20 cellular contexts compared by ENCODE assay signal in the genomic region with DNA sequence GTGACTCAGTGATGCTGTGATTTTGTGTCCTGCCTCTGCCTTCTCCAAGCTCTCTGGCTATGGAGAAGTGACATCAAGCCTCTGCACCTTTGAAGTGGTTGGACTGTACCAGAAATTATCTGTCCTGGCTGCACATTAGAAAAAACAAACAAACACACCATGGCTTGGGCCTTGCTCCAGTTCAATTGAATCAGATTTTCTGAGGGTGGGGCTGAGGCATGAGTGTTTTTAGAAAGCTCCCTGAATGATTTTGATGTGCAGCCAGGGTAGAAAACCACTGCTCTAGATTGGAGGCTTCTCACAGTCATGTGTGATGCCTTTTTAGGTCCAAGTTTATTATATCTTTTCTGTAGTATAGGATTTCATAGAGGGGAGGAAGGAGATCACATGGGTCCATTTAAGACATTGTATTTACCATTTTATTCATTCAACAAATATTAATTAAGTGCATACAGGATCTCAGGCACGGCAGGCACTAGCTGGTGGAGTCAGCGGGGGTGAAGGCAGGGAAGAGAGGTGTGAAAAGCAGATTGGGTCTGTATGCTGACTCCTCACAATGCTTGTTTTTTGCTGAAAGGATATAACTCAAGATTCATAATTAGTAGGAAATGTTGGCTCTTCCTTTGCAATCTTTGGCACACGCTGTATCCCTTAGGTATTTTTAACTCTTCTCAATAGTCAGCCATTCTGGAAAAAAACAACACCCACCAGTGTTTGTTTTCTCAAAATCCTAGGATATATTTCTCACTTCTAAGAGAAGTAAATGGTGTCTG. TPM values are rescaled to one million over a fixed set of nuclear protein-coding genes. Genes with fewer than 3 reads are reported as not detected.
A peak's percentile ranks its signal among the peaks of the same experiment; 100 is the strongest.
DNase-seq lines count a peak whose midpoint lies in the region; ATAC-seq, FAIRE-seq and TF ChIP-seq lines count a peak whose summit lies in the region.
"Had no signal": no experiment of that assay in that cellular context is flagged by ENCODE, and none has a peak within 500 bp of the region (broad histone marks: within the 10 kb centered on the region; RNA-seq: fewer than 3 reads in every experiment).

No MANE protein-coding gene starts in this region.

- ATAC-seq in heart left ventricle (peak; percentile 34 to 77 (median 44)), GM21390 (IDR thresholded peaks at IDR 0.05; ENCODE audit: unreplicated experiment) (no peak)
- ATAC-seq: activated naive CD4-positive, alpha-beta T cell treated with anti-CD3 and anti-CD28 coated beads, Interleukin-2, amount 50 U/mL, for 72 hours; stimulated activated memory B cell treated with anti-CD40 and anti-IgM and Interleukin-4, amounts not matched to agents 10 μg/mL and 1 μg/mL and 100 μg/mL, for 72 hours; upper lobe of right lung had no signal

- no peak for TF ChIP-seq POLR2A in heart left ventricle (IDR thresholded peaks at IDR 0.05)

- H2AFZ ChIP-seq in astrocyte (ENCODE audit: low read depth, low read length): no peak overlapping the region

- intact Hi-C loops in heart left ventricle (cut with DNase I): no loop called here
- intact Hi-C loops in activated CD4-positive, alpha-beta T cell treated with anti-CD3 and anti-CD28 coated beads, Interleukin-2, amount 10 ng/mL, durations not matched to agents 24 days and 14 days (cut with micrococcal nuclease): no loop called here

- no peaks in the 10 kb centered on the region for H3K36me3 ChIP-seq in astrocyte (ENCODE audit: insufficient read depth, low read length)
- H3K36me3 ChIP-seq in heart left ventricle: no peaks in the 10 kb centered on the region
- H3K36me3 ChIP-seq: SJCRH30, upper lobe of right lung had no signal

- 39 to 50% (median 47%) methylated on average over 3 of the region's 3 CpGs for WGBS in heart left ventricle, 4 donors

- FAIRE-seq in astrocyte (lab: Jason Lieb, UNC): no peak
- FAIRE-seq: A204.1, keratinocyte, small intestine had no signal

- no peaks in the 10 kb centered on the region for H3K4me1 Mint-ChIP-seq in astrocyte (ENCODE audit: low read depth, unreplicated experiment)
- H3K4me1 Mint-ChIP-seq in activated CD4-positive, alpha-beta T cell treated with anti-CD3 and anti-CD28 coated beads, Interleukin-2, amount 10 ng/mL, durations not matched to agents 24 days and 14 days: no peaks in the 10 kb centered on the region
- H3K4me1 Mint-ChIP-seq: stimulated activated memory B cell treated with anti-CD40 and anti-IgM and Interleukin-4, amounts not matched to agents 10 μg/mL and 1 μg/mL and 100 μg/mL, for 72 hours had no signal

- no peaks in the 10 kb centered on the region for H4K20me1 ChIP-seq in astrocyte (ENCODE audit: insufficient read depth, low read length)

- H3K4me3 Mint-ChIP-seq in astrocyte (ENCODE audit: unreplicated experiment): no peak overlapping the region
- H3K4me3 Mint-ChIP-seq in activated CD4-positive, alpha-beta T cell treated with anti-CD3 and anti-CD28 coated beads, Interleukin-2, amount 10 ng/mL, durations not matched to agents 24 days and 14 days: no peak overlapping the region
- H3K4me3 Mint-ChIP-seq: CD4-positive, alpha-beta T cell; H9; stimulated activated memory B cell treated with anti-CD40 and anti-IgM and Interleukin-4, amounts not matched to agents 10 μg/mL and 1 μg/mL and 100 μg/mL, for 72 hours had no signal

- H3K36me3 Mint-ChIP-seq in astrocyte (ENCODE audit: low read depth, unreplicated experiment): no peaks in the 10 kb centered on the region
- no peaks in the 10 kb centered on the region for H3K36me3 Mint-ChIP-seq in activated CD4-positive, alpha-beta T cell treated with anti-CD3 and anti-CD28 coated beads, Interleukin-2, amount 10 ng/mL, durations not matched to agents 24 days and 14 days (ENCODE audit: low read depth)
- H3K36me3 Mint-ChIP-seq: activated naive CD4-positive, alpha-beta T cell treated with anti-CD3 and anti-CD28 coated beads, Interleukin-2, amount 50 U/mL, for 72 hours; stimulated activated memory B cell treated with anti-CD40 and anti-IgM and Interleukin-4, amounts not matched to agents 10 μg/mL and 1 μg/mL and 100 μg/mL, for 72 hours had no signal

- no peaks in the 10 kb centered on the region for H3K79me2 ChIP-seq in astrocyte (ENCODE audit: insufficient read depth, low read length)

- H3K4me1 ChIP-seq in astrocyte (ENCODE audit: insufficient read depth, low read length) (no peaks in the 10 kb centered on the region), heart left ventricle (peaks cover 0 to 32% (median 13%) of the 10 kb centered on the region in 12 donors)
- H3K4me1 ChIP-seq: SJCRH30, upper lobe of right lung had no signal

- H3K9me3 ChIP-seq in astrocyte (ENCODE audit: insufficient read depth, low read depth, low read length) (no peaks in the 10 kb centered on the region), heart left ventricle (no peaks in the 10 kb centered on the region)
- H3K9me3 ChIP-seq: SJCRH30, upper lobe of right lung had no signal

- H3K9ac ChIP-seq in astrocyte (ENCODE audit: low read length): no peak overlapping the region

- no peaks in the 10 kb centered on the region for H3K9me3 Mint-ChIP-seq in astrocyte (ENCODE audit: unreplicated experiment)
- no peaks in the 10 kb centered on the region for H3K9me3 Mint-ChIP-seq in activated CD4-positive, alpha-beta T cell treated with anti-CD3 and anti-CD28 coated beads, Interleukin-2, amount 10 ng/mL, durations not matched to agents 24 days and 14 days
- H3K9me3 Mint-ChIP-seq: activated naive CD4-positive, alpha-beta T cell treated with anti-CD3 and anti-CD28 coated beads, Interleukin-2, amount 50 U/mL, for 72 hours; CD4-positive, alpha-beta T cell; H9; stimulated activated memory B cell treated with anti-CD40 and anti-IgM and Interleukin-4, amounts not matched to agents 10 μg/mL and 1 μg/mL and 100 μg/mL, for 72 hours had no signal

- H3K27me3 ChIP-seq in astrocyte (ENCODE audit: insufficient read depth, low read length) (no peaks in the 10 kb centered on the region), heart left ventricle (no peaks in the 10 kb centered on the region)
- H3K27me3 ChIP-seq: SJCRH30, upper lobe of right lung had no signal

- H3K4me2 ChIP-seq in astrocyte (ENCODE audit: low read length): no peak overlapping the region

- no peak overlapping the region for H3K4me3 ChIP-seq in astrocyte (ENCODE audit: insufficient read depth, low read depth, low read length)
- no peak overlapping the region for H3K4me3 ChIP-seq in heart left ventricle
- no peak overlapping the region for H3K4me3 ChIP-seq in coronary artery
- H3K4me3 ChIP-seq: SJCRH30, upper lobe of right lung had no signal

- H3K27ac ChIP-seq in astrocyte (ENCODE audit: low read depth, low read length): no peak overlapping the region
- peak overlapping the region in 3 of 12 donors; percentile 2 to 39 (median 20) for H3K27ac ChIP-seq in heart left ventricle
- no peak overlapping the region for H3K27ac ChIP-seq in coronary artery
- H3K27ac ChIP-seq: SJCRH30, upper lobe of right lung had no signal

- H3K27ac Mint-ChIP-seq in astrocyte (ENCODE audit: unreplicated experiment): no peak overlapping the region
- no peak overlapping the region for H3K27ac Mint-ChIP-seq in activated CD4-positive, alpha-beta T cell treated with anti-CD3 and anti-CD28 coated beads, Interleukin-2, amount 10 ng/mL, durations not matched to agents 24 days and 14 days
- H3K27ac Mint-ChIP-seq: activated naive CD4-positive, alpha-beta T cell treated with anti-CD3 and anti-CD28 coated beads, Interleukin-2, amount 50 U/mL, for 72 hours; CD4-positive, alpha-beta T cell; H9; stimulated activated memory B cell treated with anti-CD40 and anti-IgM and Interleukin-4, amounts not matched to agents 10 μg/mL and 1 μg/mL and 100 μg/mL, for 72 hours had no signal

- no peaks in the 10 kb centered on the region for H3K27me3 Mint-ChIP-seq in astrocyte (ENCODE audit: low read depth, unreplicated experiment)
- H3K27me3 Mint-ChIP-seq in activated CD4-positive, alpha-beta T cell treated with anti-CD3 and anti-CD28 coated beads, Interleukin-2, amount 10 ng/mL, durations not matched to agents 24 days and 14 days: peaks cover 20% of the 10 kb centered on the region
- H3K27me3 Mint-ChIP-seq: stimulated activated memory B cell treated with anti-CD40 and anti-IgM and Interleukin-4, amounts not matched to agents 10 μg/mL and 1 μg/mL and 100 μg/mL, for 72 hours had no signal

- DNase-seq in NCI-H748 (lab: John Stamatoyannopoulos, UW; ENCODE audit: unreplicated experiment) (peak; percentile 10), NCI-H748 treated with DMSO at 0.1 percent for 48 hours (lab: John Stamatoyannopoulos, UW) (no peak), astrocyte (ENCODE audit: low read depth) (peak; percentile 29), heart left ventricle (no peak), superior temporal gyrus (ENCODE audit: extremely low spot score) (peak; percentile 60), coronary artery (ENCODE audit: low spot score) (no peak)
- DNase-seq in activated CD4-positive, alpha-beta T cell treated with anti-CD3 and anti-CD28 coated beads, Interleukin-2, amount 10 ng/mL, durations not matched to agents 24 days and 14 days: no peak
- DNase-seq: activated CD4-positive, alpha-beta T cell treated with anti-CD3 and anti-CD28 coated beads for 48 hours; CD4-positive, alpha-beta T cell; central memory CD4-positive, alpha-beta T cell; H9; NCI-H2171; SJCRH30; small intestine; upper lobe of right lung had no signal

- TF ChIP-seq CTCF in astrocyte (IDR thresholded peaks at IDR 0.05; ENCODE audit: insufficient read depth, low read depth, low read length) (no peak), heart left ventricle (IDR thresholded peaks at IDR 0.05) (no peak), coronary artery (IDR thresholded peaks at IDR 0.05) (no peak)

RNA-seq across cellular contexts. Expression of a gene that starts 7.2 kb away (rescaled TPM):
- total RNA-seq in astrocyte: 0.19 and 0.45 TPM in 2 replicates
- total RNA-seq in heart left ventricle: under 1 TPM in 2 of 9 donors, not detected in 7; 0.10 to 0.16 TPM
- polyA plus RNA-seq in heart left ventricle: under 1 TPM; 0.04 to 0.07 TPM
- total RNA-seq in activated CD4-positive, alpha-beta T cell treated with anti-CD3 and anti-CD28 coated beads, Interleukin-2, amount 10 ng/mL, durations not matched to agents 24 days and 14 days: not detected in 2 replicates
- total RNA-seq: activated naive CD4-positive, alpha-beta T cell treated with anti-CD3 and anti-CD28 coated beads, Interleukin-2, amount 50 U/mL, for 72 hours; CD4-positive, alpha-beta T cell; H9; SJCRH30; upper lobe of right lung had no signal

Comparison
In these comparisons a context has a peak if more than half of its experiments do, and no peak if none do; other contexts are left out.
1. DNase-seq: peak in NCI-H748 (single experiment), astrocyte (single experiment) and superior temporal gyrus (single experiment); none in NCI-H748 treated with DMSO at 0.1 percent for 48 hours (single experiment), heart left ventricle (0 of 5), activated CD4-positive, alpha-beta T cell treated with anti-CD3 and anti-CD28 coated beads, Interleukin-2, amount 10 ng/mL, durations not matched to agents 24 days and 14 days (single experiment) and coronary artery (single experiment).